ENCODE assay signal across 1 cellular context in genomic region chr15:55552926-55553325, GRCh38.
TF ChIP-seq lines count a peak whose summit lies in the region.

No MANE protein-coding gene starts in this region.

TF ChIP-seq in K562, 482 proteins besides CTCF, POLR2A, EP300 and RAD21:
- TF ChIP-seq, protein P1, sequence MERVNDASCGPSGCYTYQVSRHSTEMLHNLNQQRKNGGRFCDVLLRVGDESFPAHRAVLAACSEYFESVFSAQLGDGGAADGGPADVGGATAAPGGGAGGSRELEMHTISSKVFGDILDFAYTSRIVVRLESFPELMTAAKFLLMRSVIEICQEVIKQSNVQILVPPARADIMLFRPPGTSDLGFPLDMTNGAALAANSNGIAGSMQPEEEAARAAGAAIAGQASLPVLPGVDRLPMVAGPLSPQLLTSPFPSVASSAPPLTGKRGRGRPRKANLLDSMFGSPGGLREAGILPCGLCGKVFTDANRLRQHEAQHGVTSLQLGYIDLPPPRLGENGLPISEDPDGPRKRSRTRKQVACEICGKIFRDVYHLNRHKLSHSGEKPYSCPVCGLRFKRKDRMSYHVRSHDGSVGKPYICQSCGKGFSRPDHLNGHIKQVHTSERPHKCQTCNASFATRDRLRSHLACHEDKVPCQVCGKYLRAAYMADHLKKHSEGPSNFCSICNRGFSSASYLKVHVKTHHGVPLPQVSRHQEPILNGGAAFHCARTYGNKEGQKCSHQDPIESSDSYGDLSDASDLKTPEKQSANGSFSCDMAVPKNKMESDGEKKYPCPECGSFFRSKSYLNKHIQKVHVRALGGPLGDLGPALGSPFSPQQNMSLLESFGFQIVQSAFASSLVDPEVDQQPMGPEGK (CRISPR knock-in tag; IDR thresholded peaks at IDR 0.05; ENCODE audit: borderline replicate concordance) = no peak
- TF ChIP-seq SMAD2 (IDR thresholded peaks at IDR 0.05; ENCODE audit: low read depth, low read length) = no peak
- TF ChIP-seq TAL1 (IDR thresholded peaks at IDR 0.05) = no peak
- no peak for TF ChIP-seq DPF2 (IDR thresholded peaks at IDR 0.05)
- TF ChIP-seq NR3C1 (CRISPR knock-in tag; IDR thresholded peaks at IDR 0.05) = no peak
- TF ChIP-seq KAT7 (CRISPR knock-in tag; IDR thresholded peaks at IDR 0.05; ENCODE audit: borderline replicate concordance) = no peak
- TF ChIP-seq BHLHE40 (IDR thresholded peaks at IDR 0.05; ENCODE audit: low read length) = no peak
- TF ChIP-seq ESRRB (CRISPR knock-in tag; IDR thresholded peaks at IDR 0.05; ENCODE audit: borderline replicate concordance) = no peak
- no peak for TF ChIP-seq STAG1 (CRISPR knock-in tag; IDR thresholded peaks at IDR 0.05; ENCODE audit: borderline replicate concordance)
- TF ChIP-seq POLR2AphosphoS2 (IDR thresholded peaks at IDR 0.05; ENCODE audit: low read length) = no peak
- TF ChIP-seq, protein P2, sequence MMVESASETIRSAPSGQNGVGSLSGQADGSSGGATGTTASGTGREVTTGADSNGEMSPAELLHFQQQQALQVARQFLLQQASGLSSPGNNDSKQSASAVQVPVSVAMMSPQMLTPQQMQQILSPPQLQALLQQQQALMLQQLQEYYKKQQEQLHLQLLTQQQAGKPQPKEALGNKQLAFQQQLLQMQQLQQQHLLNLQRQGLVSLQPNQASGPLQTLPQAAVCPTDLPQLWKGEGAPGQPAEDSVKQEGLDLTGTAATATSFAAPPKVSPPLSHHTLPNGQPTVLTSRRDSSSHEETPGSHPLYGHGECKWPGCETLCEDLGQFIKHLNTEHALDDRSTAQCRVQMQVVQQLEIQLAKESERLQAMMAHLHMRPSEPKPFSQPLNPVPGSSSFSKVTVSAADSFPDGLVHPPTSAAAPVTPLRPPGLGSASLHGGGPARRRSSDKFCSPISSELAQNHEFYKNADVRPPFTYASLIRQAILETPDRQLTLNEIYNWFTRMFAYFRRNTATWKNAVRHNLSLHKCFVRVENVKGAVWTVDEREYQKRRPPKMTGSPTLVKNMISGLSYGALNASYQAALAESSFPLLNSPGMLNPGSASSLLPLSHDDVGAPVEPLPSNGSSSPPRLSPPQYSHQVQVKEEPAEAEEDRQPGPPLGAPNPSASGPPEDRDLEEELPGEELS (CRISPR knock-in tag; IDR thresholded peaks at IDR 0.05; ENCODE audit: borderline replicate concordance) = no peak
- TF ChIP-seq NFIX (CRISPR knock-in tag; IDR thresholded peaks at IDR 0.05; ENCODE audit: low read depth) = no peak
- TF ChIP-seq ZNF668 (CRISPR knock-in tag; IDR thresholded peaks at IDR 0.05) = no peak
- TF ChIP-seq ELF1 (tag; IDR thresholded peaks at IDR 0.05) = no peak
- no peak for TF ChIP-seq ETV5 (CRISPR knock-in tag; IDR thresholded peaks at IDR 0.05; ENCODE audit: low read depth)
- no peak for TF ChIP-seq SIX5 (IDR thresholded peaks at IDR 0.05; ENCODE audit: borderline replicate concordance in 1 of 2, insufficient read depth in 1 of 2, low read depth in 1 of 2, low read length in 2 of 2)
